Comparison of ENCODE assay signal across 8 cellular contexts in genomic region chr17:21239680-21240374, GRCh38. TPM values are rescaled to one million over a fixed set of nuclear protein-coding genes. Genes with fewer than 3 reads are reported as not detected.
DNase-seq lines count a peak whose midpoint lies in the region; ATAC-seq, FAIRE-seq and TF ChIP-seq lines count a peak whose summit lies in the region.

No MANE protein-coding gene starts in this region.

- no peaks in the 10 kb centered on the region for H3K9me3 ChIP-seq in H1 (ENCODE audit: insufficient read depth in 2 of 2, low read depth in 1 of 2, low read length in 1 of 2)

- peak overlapping the region; percentile 45; the same call in 1 of the 2 replicates for H2BK12ac ChIP-seq in H1 (ENCODE audit: low read depth, low read length)

- peak; percentile 31 to 63 (median 38) for TF ChIP-seq CTCF in H1 (IDR thresholded peaks at IDR 0.05; ENCODE audit: control extremely low read depth in 1 of 3, insufficient read depth in 1 of 3, low read depth in 1 of 3, low read length in 3 of 3)
- TF ChIP-seq CTCF in osteocyte (IDR thresholded peaks at IDR 0.05): peak; percentile 55

- no peaks in the 10 kb centered on the region; the same call in 1 of the 2 replicates for H3K79me1 ChIP-seq in H1 (ENCODE audit: low read depth, low read length)

- no peak overlapping the region for H2BK120ac ChIP-seq in H1 (replicated peaks; ENCODE audit: low read depth, low read length)

- H3K4me1 ChIP-seq in H1 (replicated peaks in 1 of 4; ENCODE audit: control insufficient read depth in 3 of 4, insufficient read depth in 4 of 4, low read length in 3 of 4): peaks cover 3 to 18% (median 11%) of the 10 kb centered on the region in 4 experiments

- no peaks in the 10 kb centered on the region for H3K36me3 Mint-ChIP-seq in osteocyte (ENCODE audit: unreplicated experiment)

- H3K4me1 Mint-ChIP-seq in osteocyte (ENCODE audit: unreplicated experiment): peaks cover 10% of the 10 kb centered on the region

- DNase-seq in DMS53 (lab: John Stamatoyannopoulos, UW): peak; percentile 52
- DNase-seq in DMS53 treated with DMSO at 0.1 percent for 48 hours (lab: John Stamatoyannopoulos, UW; ENCODE audit: unreplicated experiment): no peak
- DNase-seq in NCI-H82 treated with DMSO at 0.1 percent for 48 hours (lab: John Stamatoyannopoulos, UW; ENCODE audit: unreplicated experiment): peak; percentile 11
- DNase-seq in H1 (ENCODE audit: low read depth in 1 of 2, low spot score in 2 of 2): peak in 1 of 2 experiments; percentile 57
- no peak for DNase-seq in osteocyte (ENCODE audit: extremely low spot score, unreplicated experiment)
- DNase-seq in occipital lobe (lab: John Stamatoyannopoulos, UW): no peak

- 0 out of 7 replicates have a peak overlapping the region, but pooled peaks of 1 of the 4 experiments have one; percentile 1 for H3K9ac ChIP-seq in H1 (replicated peaks in 1 of 4; ENCODE audit: extremely low read depth in 1 of 4, low read depth in 3 of 4, low read length in 3 of 4)

- peaks cover 0 to 4% of the 10 kb centered on the region in 2 experiments for H4K20me1 ChIP-seq in H1 (replicated peaks in 1 of 2; ENCODE audit: control insufficient read depth in 1 of 2, insufficient read depth in 2 of 2, low read length in 2 of 2)

- no peak for FAIRE-seq in H1 (lab: Jason Lieb, UNC)

- no peak overlapping the region for H3K4me3 ChIP-seq in H1 (ENCODE audit: extremely low read depth in 1 of 4, insufficient read depth in 2 of 4, low read depth in 3 of 4, low read length in 4 of 4)

- H3K4me3 Mint-ChIP-seq in osteocyte (ENCODE audit: unreplicated experiment): no peak overlapping the region

- H3K9me3 Mint-ChIP-seq in osteocyte (ENCODE audit: unreplicated experiment): no peaks in the 10 kb centered on the region

- no peak overlapping the region for H3K23ac ChIP-seq in H1 (ENCODE audit: insufficient read length)

- H2BK20ac ChIP-seq in H1 (ENCODE audit: low read length): peak overlapping the region; percentile 9; the same call in 1 of the 2 replicates

- peak overlapping the region; percentile 8; the same call in 1 of the 2 replicates for H3K27ac ChIP-seq in H1 (ENCODE audit: low read depth, low read length)

- H2AFZ ChIP-seq in H1 (ENCODE audit: low read length): no peak overlapping the region

- H2BK5ac ChIP-seq in H1 (ENCODE audit: low read depth, low read length): peak overlapping the region; percentile 78; the same call in 1 of the 2 replicates

- H4K8ac ChIP-seq in H1 (ENCODE audit: extremely low read depth, insufficient read depth, low read length): peak overlapping the region; percentile 69

- H4K5ac ChIP-seq in H1 (ENCODE audit: insufficient read length, low read depth, low read length): peak overlapping the region; percentile 13

- no peaks in the 10 kb centered on the region for H3K27me3 Mint-ChIP-seq in osteocyte (ENCODE audit: unreplicated experiment)

- H3K36me3 ChIP-seq in H1 (ENCODE audit: control insufficient read depth in 2 of 4, insufficient read depth in 4 of 4, low read length in 3 of 4): no peaks in the 10 kb centered on the region

- TF ChIP-seq POLR2A in H1 (IDR thresholded peaks at IDR 0.05; ENCODE audit: control extremely low read depth in 1 of 2, low read depth in 2 of 2, low read length in 2 of 2): no peak

- peaks cover 9% of the 10 kb centered on the region; the same call in 1 of the 2 replicates for H3K23me2 ChIP-seq in H1 (ENCODE audit: low read depth, low read length)

- no peak overlapping the region for H3K56ac ChIP-seq in H1 (replicated peaks; ENCODE audit: insufficient read length, low read depth, low read length)

- TF ChIP-seq EP300 in H1 (IDR thresholded peaks at IDR 0.05; ENCODE audit: borderline replicate concordance in 1 of 2, low read depth in 2 of 2, low read length in 2 of 2): no peak

- ATAC-seq in HG03354 (IDR thresholded peaks at IDR 0.05; ENCODE audit: poor library complexity, severe bottlenecking, unreplicated experiment) (no peak), HG03342 (IDR thresholded peaks at IDR 0.05; ENCODE audit: unreplicated experiment) (no peak)

- H2BK15ac ChIP-seq in H1 (ENCODE audit: low read length): 0 out of 2 replicates have a peak overlapping the region, but pooled peaks have one; percentile 19

- TF ChIP-seq RAD21 in H1 (IDR thresholded peaks at IDR 0.05 in 1 of 2, conservative IDR thresholded peaks at IDR 0.05 in 1 of 2; ENCODE audit: low read depth in 2 of 2, low read length in 2 of 2): peak; percentile 37 to 49

- no peaks in the 10 kb centered on the region for H3K27me3 ChIP-seq in H1 (replicated peaks in 1 of 4; ENCODE audit: control insufficient read depth in 3 of 4, extremely low read depth in 1 of 4, insufficient read depth in 3 of 4, low read length in 3 of 4)

- H3K14ac ChIP-seq in H1 (ENCODE audit: insufficient read length): no peak overlapping the region

- H2AK5ac ChIP-seq in H1 (ENCODE audit: low read depth, low read length): 0 out of 2 replicates have a peak overlapping the region, but pooled peaks have one; percentile 29

- no peaks in the 10 kb centered on the region for H3K79me2 ChIP-seq in H1 (ENCODE audit: control insufficient read depth in 1 of 2, insufficient read depth in 2 of 2, low read length in 2 of 2)

- peak overlapping the region; percentile 78 for H4K91ac ChIP-seq in H1 (replicated peaks; ENCODE audit: insufficient read length, low read length)

- WGBS in H1 (ENCODE audit: extremely low coverage in 1 of 2, insufficient coverage in 1 of 2, insufficient read length in 1 of 2, insufficient replicate concordance in 2 of 2, low coverage in 1 of 2, low lambda C conversion rate in 2 of 2, missing lambda C conversion rate in 1 of 2), 2 experiments: 74% methylated on average over 13 of the region's 13 CpGs; no CpG with 5 or more reads in 1 of the 2 experiments

- H3K27ac Mint-ChIP-seq in osteocyte (ENCODE audit: unreplicated experiment): no peak overlapping the region

- H3K4me2 ChIP-seq in H1 (ENCODE audit: insufficient read depth in 1 of 2, low read depth in 2 of 2, low read length in 2 of 2): peak overlapping the region; percentile 12 to 29; a peak in 2 of 4 replicates

- CTCF ChIA-PET in H1 (lab: Charles Lee; ENCODE audit: partially characterized antibody): interaction anchor here (0.7 to 6.0 kb wide), 27 partner anchors 8 to 128 kb away, joined by 3 to 42 read pairs (median 4); no protein-coding TSS in a partner anchor

- H3K18ac ChIP-seq in H1 (ENCODE audit: extremely low read depth, low read length): peak overlapping the region; percentile 90

- H3K4ac ChIP-seq in H1 (replicated peaks; ENCODE audit: insufficient read length, low read depth, low read length): peak overlapping the region; percentile 17

- POLR2A ChIA-PET in H1 (lab: Charles Lee; ENCODE audit: partially characterized antibody): interaction anchor here (0.6 to 2.7 kb wide), 10 partner anchors 9 to 197 kb away, joined by 3 to 9 read pairs (median 4); partner anchors contain the start of genes DHRS7B, TMEM11 and USP22

TF ChIP-seq in H1, 55 proteins besides CTCF, POLR2A, EP300 and RAD21 (continues in another document):
- TF ChIP-seq GTF2F1 (IDR thresholded peaks at IDR 0.05; ENCODE audit: borderline replicate concordance, low read depth, low read length): no peak
- TF ChIP-seq SP1 (IDR thresholded peaks at IDR 0.05; ENCODE audit: low read depth, low read length): no peak

RNA-seq across cellular contexts. Expression of gene NATD1, which starts 13.4 kb away (rescaled TPM):
- total RNA-seq in H1 (2021; fragmentation: NEBNext Ultra II Directional; extraction: Animal tissue kit (Norgen Biotek cat#: 25700)): 7.5 and 8.4 TPM in 2 replicates
- 5.4 and 8.8 TPM in 2 replicates for polyA plus RNA-seq in H1 (2011; rRNA removed)
- 6.3 TPM for polyA plus RNA-seq in H1 (2011; cell fraction: cytosol; rRNA removed)
- polyA plus RNA-seq in H1 (2011; cell fraction: nucleus; rRNA removed): 7.7 TPM
- polyA plus RNA-seq in H1 (2012, experiment 1 of 2): 5.8 to 7.2 TPM (median 5.9 TPM) in 4 replicates
- polyA plus RNA-seq in H1 (2012, experiment 2 of 2): 5.1 TPM
- polyA plus RNA-seq in H1 (2013, experiment 1 of 2): 4.8 TPM
- 4.8 TPM for polyA plus RNA-seq in H1 (2013, experiment 2 of 2)
- polyA minus RNA-seq in H1 (2011; rRNA and poly(A)+ RNA removed): 4.7 and 6.3 TPM in 2 replicates
- polyA minus RNA-seq in H1 (2011; cell fraction: cytosol; rRNA and poly(A)+ RNA removed): 5.9 TPM
- 5.7 TPM for polyA minus RNA-seq in H1 (2011; cell fraction: nucleus; rRNA and poly(A)+ RNA removed)
- 18.5 and 18.8 TPM in 2 replicates for total RNA-seq in osteocyte
- total RNA-seq in occipital lobe: 1.1 TPM

RNA-seq across cellular contexts. Expression of gene TMEM11, which starts 25.9 kb away (rescaled TPM):
- 33.3 and 34.2 TPM in 2 replicates for total RNA-seq in H1 (2021; fragmentation: NEBNext Ultra II Directional; extraction: Animal tissue kit (Norgen Biotek cat#: 25700))
- 90.4 and 133 TPM in 2 replicates for polyA plus RNA-seq in H1 (2011; rRNA removed)
- polyA plus RNA-seq in H1 (2011; cell fraction: cytosol; rRNA removed): 66.8 TPM
- polyA plus RNA-seq in H1 (2011; cell fraction: nucleus; rRNA removed): 70.3 TPM
- 23.0 to 40.0 TPM (median 34.0 TPM) in 4 replicates for polyA plus RNA-seq in H1 (2012, experiment 1 of 2)
- 35.1 TPM for polyA plus RNA-seq in H1 (2012, experiment 2 of 2)
- 29.5 TPM for polyA plus RNA-seq in H1 (2013, experiment 1 of 2)
- polyA plus RNA-seq in H1 (2013, experiment 2 of 2): 29.8 TPM
- 35.5 and 44.9 TPM in 2 replicates for polyA minus RNA-seq in H1 (2011; rRNA and poly(A)+ RNA removed)
- polyA minus RNA-seq in H1 (2011; cell fraction: cytosol; rRNA and poly(A)+ RNA removed): 27.9 TPM
- polyA minus RNA-seq in H1 (2011; cell fraction: nucleus; rRNA and poly(A)+ RNA removed): 38.5 TPM
- total RNA-seq in osteocyte (20.4 and 21.5 TPM in 2 replicates), occipital lobe (11.2 TPM)

RNA-seq across cellular contexts. Expression of gene MAP2K3, which starts 44.7 kb away (rescaled TPM):
- total RNA-seq in H1 (2021; fragmentation: NEBNext Ultra II Directional; extraction: Animal tissue kit (Norgen Biotek cat#: 25700)): 32.4 and 33.5 TPM in 2 replicates
- polyA plus RNA-seq in H1 (2011; rRNA removed): 16.9 and 24.3 TPM in 2 replicates
- polyA plus RNA-seq in H1 (2011; cell fraction: cytosol; rRNA removed): 15.7 TPM
- polyA plus RNA-seq in H1 (2011; cell fraction: nucleus; rRNA removed): 17.8 TPM
- 17.6 to 31.6 TPM (median 28.7 TPM) in 4 replicates for polyA plus RNA-seq in H1 (2012, experiment 1 of 2)
- 29.4 TPM for polyA plus RNA-seq in H1 (2012, experiment 2 of 2)
- 19.3 TPM for polyA plus RNA-seq in H1 (2013, experiment 1 of 2)
- polyA plus RNA-seq in H1 (2013, experiment 2 of 2): 20.9 TPM
- polyA minus RNA-seq in H1 (2011; rRNA and poly(A)+ RNA removed): 8.4 and 10.1 TPM in 2 replicates
- 8.6 TPM for polyA minus RNA-seq in H1 (2011; cell fraction: cytosol; rRNA and poly(A)+ RNA removed)
- 13.8 TPM for polyA minus RNA-seq in H1 (2011; cell fraction: nucleus; rRNA and poly(A)+ RNA removed)
- total RNA-seq in osteocyte: 33.1 and 36.2 TPM in 2 replicates
- 1.7 TPM for total RNA-seq in occipital lobe

Comparison
In these comparisons a context has a peak if more than half of its experiments do, and no peak if none do; other contexts are left out.
1. DNase-seq: peak in DMS53 (single experiment) and NCI-H82 treated with DMSO at 0.1 percent for 48 hours (single experiment); none in DMS53 treated with DMSO at 0.1 percent for 48 hours (single experiment), osteocyte (single experiment) and occipital lobe (single experiment).
2. RNA of gene MAP2K3, which starts 44.7 kb away (total RNA-seq): 33.1 to 36.2 TPM in osteocyte and 32.4 to 33.5 TPM in H1; 1.7 TPM in occipital lobe (single experiment); every median in the first group is over 10 times any median in the second.